9 cellular contexts compared by ENCODE assay signal in genomic region chr12:121773011-121773777, GRCh38. TPM values are rescaled to one million over a fixed set of nuclear protein-coding genes. Genes with fewer than 3 reads are reported as not detected.
A peak's percentile ranks its signal among the peaks of the same experiment; 100 is the strongest.
DNase-seq lines count a peak whose midpoint lies in the region; ATAC-seq and TF ChIP-seq lines count a peak whose summit lies in the region.
"Had no signal": no experiment of that assay in that cellular context is flagged by ENCODE, and none has a peak within 500 bp of the region (broad histone marks: within the 10 kb centered on the region; RNA-seq: fewer than 3 reads in every experiment).

No MANE protein-coding gene starts in this region.

- TF ChIP-seq CTCF in CD4-positive, alpha-beta T cell (IDR thresholded peaks at IDR 0.05), result peak; percentile 91
- TF ChIP-seq CTCF in esophagus muscularis mucosa (IDR thresholded peaks at IDR 0.05) (peak; percentile 84 to 91 (median 89)), neural cell (IDR thresholded peaks at IDR 0.05; ENCODE audit: poor library complexity, severe bottlenecking) (peak; percentile 58), thyroid gland (IDR thresholded peaks at IDR 0.05) (peak; percentile 64 to 97 (median 85))

- H3K4me2 ChIP-seq in neural cell (ENCODE audit: low read length), result no peak overlapping the region

- H3K27me3 ChIP-seq in CD4-positive, alpha-beta T cell (ENCODE audit: control insufficient read depth, insufficient read depth, low read length), result no peaks in the 10 kb centered on the region
- H3K27me3 ChIP-seq in esophagus muscularis mucosa, result no peaks in the 10 kb centered on the region
- H3K27me3 ChIP-seq in neural cell (ENCODE audit: insufficient read depth, low read depth, low read length), result no peaks in the 10 kb centered on the region
- H3K27me3 ChIP-seq in thyroid gland, result no peaks in the 10 kb centered on the region

- POLR2A ChIA-PET in CD4-positive, alpha-beta T cell (lab: Charles Lee), result interaction anchor here (0.6 to 33.0 kb wide), 3 partner anchors 30 to 156 kb away, joined by 3 to 1869 read pairs (median 3); partner anchors contain the start of genes RHOF, SETD1B and TMEM120B

- H4K20me1 ChIP-seq in neural cell (ENCODE audit: insufficient read depth), result no peaks in the 10 kb centered on the region

- no peak overlapping the region for H2AFZ ChIP-seq in neural cell (ENCODE audit: low read depth, low read length)

- H3F3A ChIP-seq in neural cell (ENCODE audit: insufficient read depth, low read length, poor library complexity, severe bottlenecking), result no peaks in the 10 kb centered on the region

- no peak overlapping the region for H3K27ac ChIP-seq in CD4-positive, alpha-beta T cell (ENCODE audit: low read depth, low read length)
- peak overlapping the region; percentile 70 to 75 (median 71) for H3K27ac ChIP-seq in esophagus muscularis mucosa (replicated peaks in 1 of 4)
- no peak overlapping the region for H3K27ac ChIP-seq in neural cell (ENCODE audit: low read length)
- H3K27ac ChIP-seq in thyroid gland, result peak overlapping the region; percentile 89 to 98 (median 96)
- H3K27ac ChIP-seq: SK-N-MC had no signal

- TF ChIP-seq POLR2A in esophagus muscularis mucosa (IDR thresholded peaks at IDR 0.05; ENCODE audit: low read depth) (no peak), thyroid gland (IDR thresholded peaks at IDR 0.05) (peak in 1 of 2 donors; percentile 28)

- H3K9me3 Mint-ChIP-seq in CD4-positive, alpha-beta T cell, result no peaks in the 10 kb centered on the region

- TF ChIP-seq EP300 in esophagus muscularis mucosa (IDR thresholded peaks at IDR 0.05) (no peak), neural cell (conservative IDR thresholded peaks at IDR 0.05; ENCODE audit: poor library complexity, severe bottlenecking) (no peak)

- H3K36me3 Mint-ChIP-seq in CD4-positive, alpha-beta T cell (ENCODE audit: low read depth), result peaks cover under 1% of the 10 kb centered on the region

- H3K9me2 ChIP-seq in neural cell (ENCODE audit: insufficient read depth, low read length), result no peaks in the 10 kb centered on the region

- H3K36me3 ChIP-seq in esophagus muscularis mucosa (no peaks in the 10 kb centered on the region), neural cell (ENCODE audit: insufficient read depth, low read length) (no peaks in the 10 kb centered on the region), thyroid gland (no peaks in the 10 kb centered on the region)

- WGBS in esophagus muscularis mucosa, result 39% methylated on average over 12 of the region's 14 CpGs
- WGBS in thyroid gland, 2 donors, result 40 to 62% methylated on average over 5 to 9 of the region's 14 CpGs

- H3K4me3 ChIP-seq in esophagus muscularis mucosa (peak overlapping the region in 2 of 4 donors; percentile 17 to 31), neural cell (ENCODE audit: low read length) (no peak overlapping the region), thyroid gland (replicated peaks in 1 of 3) (no peak overlapping the region)
- H3K4me3 ChIP-seq: SK-N-MC had no signal

- H3K27ac Mint-ChIP-seq in CD4-positive, alpha-beta T cell, result no peak overlapping the region

- H3K9me3 ChIP-seq in CD4-positive, alpha-beta T cell (ENCODE audit: control insufficient read depth, low read length), result no peaks in the 10 kb centered on the region
- H3K9me3 ChIP-seq in esophagus muscularis mucosa, result no peaks in the 10 kb centered on the region
- no peaks in the 10 kb centered on the region for H3K9me3 ChIP-seq in neural cell (ENCODE audit: low read length)
- no peaks in the 10 kb centered on the region for H3K9me3 ChIP-seq in thyroid gland

- H3K79me2 ChIP-seq in neural cell (replicated peaks; ENCODE audit: insufficient read depth, low read length), result no peaks in the 10 kb centered on the region

- H3K4me1 ChIP-seq in esophagus muscularis mucosa (peaks cover 41 to 64% (median 46%) of the 10 kb centered on the region in 4 donors), thyroid gland (peaks cover 40 to 60% of the 10 kb centered on the region in 2 donors)

- no peaks in the 10 kb centered on the region for H3K27me3 Mint-ChIP-seq in CD4-positive, alpha-beta T cell

- intact Hi-C loops in CD4-positive, alpha-beta T cell (cut with DNase I, micrococcal nuclease), result loop anchor here (1.0 to 5.0 kb wide), 5 partner anchors 76 to 271 kb away; no protein-coding TSS in a partner anchor
- intact Hi-C loops in esophagus muscularis mucosa (cut with DNase I) (loop anchor here (1.0 kb wide), 1 partner anchor 76 kb away; no protein-coding TSS in a partner anchor), thyroid gland (cut with DNase I) (loop anchor here (5.0 kb wide), 1 partner anchor 71 kb away; no protein-coding TSS in a partner anchor)

- peak; percentile 38 for TF ChIP-seq RAD21 in neural cell (conservative IDR thresholded peaks at IDR 0.05)

- no peak overlapping the region for H3K9ac ChIP-seq in neural cell (ENCODE audit: low read length)

- peaks cover 13% of the 10 kb centered on the region for H3K4me1 Mint-ChIP-seq in CD4-positive, alpha-beta T cell (ENCODE audit: low read depth)

- CTCF ChIA-PET in CD4-positive, alpha-beta T cell (lab: Charles Lee), result interaction anchor here (0.6 to 1.9 kb wide), 10 partner anchors 9 to 244 kb away, joined by 3 to 35 read pairs (median 4); partner anchors contain the start of genes RHOF and TMEM120B

- peak; percentile 67 to 81 (median 72) for DNase-seq in CD4-positive, alpha-beta T cell
- DNase-seq in NOMO-1 treated with DMSO at 0.1 percent for 48 hours (lab: John Stamatoyannopoulos, UW; ENCODE audit: unreplicated experiment), result peak; percentile 51
- peak; percentile 62 for DNase-seq in activated T-cell treated with anti-CD3 and anti-CD28 coated beads for 4 hours
- DNase-seq in esophagus muscularis mucosa (ENCODE audit: extremely low spot score), result no peak
- DNase-seq in thyroid gland, result peak; percentile 86 to 89

- ATAC-seq in CD4-positive, alpha-beta T cell (ENCODE audit: poor library complexity), result peak; percentile 84
- peak; percentile 59 for ATAC-seq in GM19397 (IDR thresholded peaks at IDR 0.05; ENCODE audit: unreplicated experiment)
- ATAC-seq in HG03571 (IDR thresholded peaks at IDR 0.05; ENCODE audit: unreplicated experiment), result peak; percentile 68

- no peak overlapping the region for H3K4me3 Mint-ChIP-seq in CD4-positive, alpha-beta T cell

TF ChIP-seq in neural cell, 6 proteins besides CTCF, POLR2A, EP300 and RAD21:
- TF ChIP-seq SMC3 (conservative IDR thresholded peaks at IDR 0.05; ENCODE audit: poor library complexity) (peak; percentile 50), TAF1 (IDR thresholded peaks at IDR 0.05; ENCODE audit: low read depth) (no peak), REST (IDR thresholded peaks at IDR 0.05; ENCODE audit: borderline replicate concordance) (no peak)

RNA-seq across cellular contexts. Expression of gene RHOF, which starts 20.3 kb away (rescaled TPM):
- total RNA-seq in CD4-positive, alpha-beta T cell, result 100 to 1,000 TPM; 155 to 164 TPM
- total RNA-seq in esophagus muscularis mucosa (10 to 100 TPM in 3 of 4 donors, 1 to 10 TPM in 1; 7.0 to 23.2 (median 15.9) TPM), thyroid gland (100 to 1,000 TPM in 1 of 4 donors, 10 to 100 TPM in 3; 22.8 to 105 (median 69.9) TPM)
- 9.4 and 14.7 TPM in 2 replicates for polyA plus RNA-seq in neural cell
- polyA minus RNA-seq in neural cell, result 29.0 and 31.6 TPM in 2 replicates

RNA-seq across cellular contexts. Expression of gene SETD1B, which starts 30.6 kb away (rescaled TPM):
- total RNA-seq in CD4-positive, alpha-beta T cell, result 100 to 1,000 TPM; 146 to 151 TPM
- total RNA-seq in esophagus muscularis mucosa (10 to 100 TPM in 3 of 4 donors, 1 to 10 TPM in 1; 9.4 to 27.1 (median 19.9) TPM), thyroid gland (10 to 100 TPM in 3 of 4 donors, 1 to 10 TPM in 1; 7.3 to 16.5 (median 11.7) TPM)
- 2.6 and 3.2 TPM in 2 replicates for polyA plus RNA-seq in neural cell
- 5.4 and 8.1 TPM in 2 replicates for polyA minus RNA-seq in neural cell

Comparison
In these comparisons a context has a peak if more than half of its experiments do, and no peak if none do; other contexts are left out.
1. H3K27ac ChIP-seq: peak in esophagus muscularis mucosa (4 of 4) and thyroid gland (3 of 3); none in CD4-positive, alpha-beta T cell (single experiment) and neural cell (single experiment).
2. RNA of gene SETD1B, which starts 30.6 kb away (total RNA-seq): 146 to 151 TPM in CD4-positive, alpha-beta T cell; 9.4 to 27.1 TPM in esophagus muscularis mucosa and 7.3 to 16.5 TPM in thyroid gland; every median in the first group is over 4 times any median in the second.
3. Peak in every context shown above with its lines, with median percentiles within 50 percentile points of each other: ATAC-seq and CTCF ChIP-seq.